In genomic region chr12:8946733-8947132, GRCh38 we compare ENCODE assay signal across 13 cellular contexts. TPM values are rescaled to one million over a fixed set of nuclear protein-coding genes. Genes with fewer than 3 reads are reported as not detected.
A peak's percentile ranks its signal among the peaks of the same experiment; 100 is the strongest.
DNase-seq lines count a peak whose midpoint lies in the region; ATAC-seq and TF ChIP-seq lines count a peak whose summit lies in the region.
"Had no signal": no experiment of that assay in that cellular context is flagged by ENCODE, and none has a peak within 500 bp of the region (broad histone marks: within the 10 kb centered on the region; RNA-seq: fewer than 3 reads in every experiment).

No MANE protein-coding gene starts in this region.

- ATAC-seq in T-helper 17 cell = no peak
- ATAC-seq: body of pancreas, left lung had no signal

- TF ChIP-seq CTCF in DOHH2 (IDR thresholded peaks at IDR 0.05; ENCODE audit: low read depth, low read length, poor library complexity, severe bottlenecking) (no peak), hepatocyte (IDR thresholded peaks at IDR 0.05; ENCODE audit: poor library complexity) (no peak)

- H3K36me3 ChIP-seq in BLaER1 treated with 17β-estradiol and CSF1 and Interleukin-3, amounts not matched to agents 10 nM and 100 nM = peaks cover 52 to 62% (median 57%) of the 10 kb centered on the region in 11 experiments
- H3K36me3 ChIP-seq in DOHH2 (ENCODE audit: control insufficient read depth, low read length) (peaks cover 72% of the 10 kb centered on the region), hepatocyte (replicated peaks; ENCODE audit: insufficient read depth, low read depth) (no peaks in the 10 kb centered on the region)

- H3K4me1 Mint-ChIP-seq in T-helper 17 cell = peaks cover 47% of the 10 kb centered on the region

- H3K4me2 ChIP-seq in BLaER1 treated with 17β-estradiol and CSF1 and Interleukin-3, amounts not matched to agents 10 nM and 100 nM = peak overlapping the region; percentile 71 to 96 (median 83); a peak in 21 of 22 replicates
- H3K4me2 ChIP-seq in DOHH2 (ENCODE audit: low read length) = peak overlapping the region; percentile 65
- H3K4me2 ChIP-seq in hepatocyte = peak overlapping the region; percentile 26

- H3K4me1 ChIP-seq in BLaER1 treated with 17β-estradiol and CSF1 and Interleukin-3, amounts not matched to agents 10 nM and 100 nM = peaks cover 23 to 50% (median 30%) of the 10 kb centered on the region in 10 experiments
- H3K4me1 ChIP-seq in DOHH2 (ENCODE audit: control insufficient read depth, low read length) (peaks cover 30% of the 10 kb centered on the region), hepatocyte (ENCODE audit: insufficient read depth) (peaks cover 12% of the 10 kb centered on the region)

- H3K9me2 ChIP-seq in DOHH2 (replicated peaks; ENCODE audit: control insufficient read depth, low read length) (no peaks in the 10 kb centered on the region), hepatocyte (replicated peaks; ENCODE audit: insufficient read depth) (no peaks in the 10 kb centered on the region)

- H3K36me3 Mint-ChIP-seq in T-helper 17 cell (ENCODE audit: low read depth) = peaks cover 3% of the 10 kb centered on the region

- H3K27me3 ChIP-seq in BLaER1 treated with 17β-estradiol and CSF1 and Interleukin-3, amounts not matched to agents 10 nM and 100 nM = no peaks in the 10 kb centered on the region
- H3K27me3 ChIP-seq in DOHH2 (ENCODE audit: control insufficient read depth, low read length) (no peaks in the 10 kb centered on the region), hepatocyte (no peaks in the 10 kb centered on the region)
- H3K27me3 ChIP-seq: body of pancreas, left lung, thyroid gland had no signal

- peaks cover 4% of the 10 kb centered on the region for H3F3A ChIP-seq in DOHH2 (ENCODE audit: control insufficient read depth, insufficient read depth)

- no peak overlapping the region for H3K27ac ChIP-seq in BLaER1 treated with 17β-estradiol and CSF1 and Interleukin-3, amounts not matched to agents 10 nM and 100 nM
- no peak overlapping the region for H3K27ac ChIP-seq in DOHH2 (ENCODE audit: low read depth, low read length)
- no peak overlapping the region for H3K27ac ChIP-seq in hepatocyte
- H3K27ac ChIP-seq: body of pancreas, thyroid gland, VCaP had no signal

- no peak overlapping the region for H2AFZ ChIP-seq in hepatocyte

- WGBS in hepatocyte (ENCODE audit: low lambda C conversion rate, missing lambda C conversion rate) = 90% methylated on average over 1 of the region's 1 CpG

- no peak for DNase-seq in T-helper 17 cell
- no peak for DNase-seq in hepatocyte (ENCODE audit: low spot score)
- no peak for DNase-seq in NCI-H2227 (lab: John Stamatoyannopoulos, UW; ENCODE audit: unreplicated experiment)
- no peak for DNase-seq in erythroblast (lab: John Stamatoyannopoulos, UW)
- no peak for DNase-seq in stimulated activated CD4-positive, alpha-beta T cell treated with anti-CD3 and anti-CD28 coated beads, Interleukin-2, amount 100 ng/mL, for 48 hours
- DNase-seq in NCI-H2081 (lab: John Stamatoyannopoulos, UW) = no peak
- DNase-seq: body of pancreas, left lung, thyroid gland had no signal

- peaks cover 67% of the 10 kb centered on the region for H3K79me2 ChIP-seq in DOHH2 (ENCODE audit: control insufficient read depth, low read length)
- H3K79me2 ChIP-seq in hepatocyte = peaks cover 48% of the 10 kb centered on the region

- no peak for TF ChIP-seq POLR2A in erythroblast (IDR thresholded peaks at IDR 0.05; ENCODE audit: low read length)

- peak overlapping the region in 1 of 11 experiments; percentile 96; a peak in 2 of 22 replicates for H3K9ac ChIP-seq in BLaER1 treated with 17β-estradiol and CSF1 and Interleukin-3, amounts not matched to agents 10 nM and 100 nM

- H3K4me3 ChIP-seq in BLaER1 treated with 17β-estradiol and CSF1 and Interleukin-3, amounts not matched to agents 10 nM and 100 nM = peak overlapping the region in 4 of 10 experiments; percentile 76 to 92 (median 82); a peak in 7 of 20 replicates
- H3K4me3 ChIP-seq in DOHH2 (ENCODE audit: low read length) (peak overlapping the region; percentile 98; the same call in 1 of the 2 replicates), hepatocyte (no peak overlapping the region)
- H3K4me3 ChIP-seq: body of pancreas, thyroid gland had no signal

- H3K27me3 Mint-ChIP-seq in T-helper 17 cell = no peaks in the 10 kb centered on the region

- H3K4me3 Mint-ChIP-seq in T-helper 17 cell = peak overlapping the region; percentile 82
- H3K4me3 Mint-ChIP-seq: CD14-positive monocyte had no signal

- H3K27ac Mint-ChIP-seq in T-helper 17 cell = peak overlapping the region; percentile 99

- peaks cover 0 to 1% (median 0%) of the 10 kb centered on the region in 11 experiments; a peak in 4 of 22 replicates for H3K9me3 ChIP-seq in BLaER1 treated with 17β-estradiol and CSF1 and Interleukin-3, amounts not matched to agents 10 nM and 100 nM (replicated peaks in 1 of 11)
- no peaks in the 10 kb centered on the region for H3K9me3 ChIP-seq in DOHH2 (ENCODE audit: control insufficient read depth, insufficient read depth, low read length)
- H3K9me3 ChIP-seq in T-helper 17 cell (ENCODE audit: control insufficient read depth, low read length, poor library complexity, severe bottlenecking) = no peaks in the 10 kb centered on the region
- no peaks in the 10 kb centered on the region for H3K9me3 ChIP-seq in hepatocyte (ENCODE audit: low read depth)
- H3K9me3 ChIP-seq: body of pancreas, left lung, thyroid gland had no signal

- H4K20me1 ChIP-seq in BLaER1 treated with 17β-estradiol and CSF1 and Interleukin-3, amounts not matched to agents 10 nM and 100 nM = peaks cover 25 to 68% (median 67%) of the 10 kb centered on the region in 11 experiments
- H4K20me1 ChIP-seq in DOHH2 (ENCODE audit: control insufficient read depth, insufficient read depth, low read depth, low read length) = peaks cover 19% of the 10 kb centered on the region
- H4K20me1 ChIP-seq in hepatocyte (ENCODE audit: insufficient read depth, poor library complexity, severe bottlenecking) = peaks cover 14% of the 10 kb centered on the region

RNA-seq across cellular contexts. Expression of gene M6PR, which starts 2.7 kb away (rescaled TPM):
- total RNA-seq in T-helper 17 cell (100 to 1,000 TPM; 185 to 188 TPM), hepatocyte (127 and 150 TPM in 2 replicates)
- polyA plus RNA-seq in hepatocyte = 133 and 137 TPM in 2 replicates

RNA-seq across cellular contexts. Expression of gene PHC1, which starts 32.4 kb away (rescaled TPM):
- total RNA-seq in T-helper 17 cell (10 to 100 TPM; 52.7 to 54.1 TPM), hepatocyte (38.8 and 49.2 TPM in 2 replicates)
- polyA plus RNA-seq in hepatocyte = 22.3 and 25.8 TPM in 2 replicates

RNA-seq across cellular contexts. Expression of gene KLRG1, which starts 42.6 kb away (rescaled TPM):
- total RNA-seq in T-helper 17 cell (10 to 100 TPM in 1 of 2 donors, 1 to 10 TPM in 1; 9.9 to 22.2 TPM), hepatocyte (0.24 and 0.37 TPM in 2 replicates)
- polyA plus RNA-seq in hepatocyte = 0.45 and 1.8 TPM in 2 replicates

Comparison
In these comparisons a context has a peak if more than half of its experiments do, and no peak if none do; other contexts are left out.
1. H3K4me2 ChIP-seq: peak in every context shown above with its lines; median percentile 83 in BLaER1 treated with 17β-estradiol and CSF1 and Interleukin-3, amounts not matched to agents 10 nM and 100 nM; 65 in DOHH2; 26 in hepatocyte.